In genomic region chr12:93838180-93838579, GRCh38 we compare ENCODE assay signal across 26 cellular contexts.
DNase-seq lines count a peak whose midpoint lies in the region; ATAC-seq lines count a peak whose summit lies in the region.
"Had no signal": no experiment of that assay in that cellular context is flagged by ENCODE, and none has a peak within 500 bp of the region (broad histone marks: within the 10 kb centered on the region; RNA-seq: fewer than 3 reads in every experiment).

No MANE protein-coding gene starts in this region.

- H3K27ac ChIP-seq in right cardiac atrium (ENCODE audit: low read length), result no peak overlapping the region
- H3K27ac ChIP-seq: C4-2B, coronary artery, foreskin keratinocyte, RWPE1, SK-N-MC had no signal

- no peaks in the 10 kb centered on the region for H3K36me3 ChIP-seq in HAP-1 (replicated peaks)
- H3K36me3 ChIP-seq: MG63 had no signal

- H3K4me1 ChIP-seq in right cardiac atrium (ENCODE audit: control insufficient read depth, insufficient read depth, low read length), result peaks cover 7% of the 10 kb centered on the region
- H3K4me1 ChIP-seq in HAP-1, result no peaks in the 10 kb centered on the region; the same call in 1 of the 2 replicates
- H3K4me1 ChIP-seq: foreskin keratinocyte had no signal

- intact Hi-C loops in right cardiac atrium (cut with DNase I), result no loop called here

- no peak overlapping the region for H3K4me3 ChIP-seq in right cardiac atrium (ENCODE audit: low read length)
- no peak overlapping the region for H3K4me3 ChIP-seq in HAP-1
- H3K4me3 ChIP-seq: coronary artery, K562, MG63, SK-N-MC had no signal

- no peaks in the 10 kb centered on the region for H3K9me3 ChIP-seq in right cardiac atrium (ENCODE audit: control insufficient read depth, low read length)
- no peaks in the 10 kb centered on the region for H3K9me3 ChIP-seq in HAP-1
- H3K9me3 ChIP-seq: MG63 had no signal

- WGBS in right cardiac atrium, result 74% methylated on average over 2 of the region's 2 CpGs

- H3K27me3 ChIP-seq in right cardiac atrium (ENCODE audit: control insufficient read depth, insufficient read depth) (no peaks in the 10 kb centered on the region), HAP-1 (ENCODE audit: low read depth) (no peaks in the 10 kb centered on the region)
- H3K27me3 ChIP-seq: foreskin keratinocyte, MG63 had no signal

- in situ Hi-C loops in HAP-1 (cut with MboI; ENCODE audit: low sequenced_read_pairs), result no loop called here

- ATAC-seq in right cardiac atrium, result peak; percentile 69 to 74
- ATAC-seq: activated CD4-positive, CD25-positive, alpha-beta regulatory T cell treated with anti-CD3 and anti-CD28 coated beads, Interleukin-2, amount 50 U/mL, for 24 hours; activated naive CD4-positive, alpha-beta T cell treated with anti-CD3 and anti-CD28 coated beads, Interleukin-2, amount 50 U/mL, for 72 hours; foreskin keratinocyte; K562; naive thymus-derived CD8-positive, alpha-beta T cell; stimulated activated naive B cell treated with anti-CD40 and anti-IgM and Interleukin-4, amounts not matched to agents 10 μg/mL and 1 μg/mL and 100 μg/mL, for 72 hours had no signal

- DNase-seq in LHCN-M2 (ENCODE audit: low read depth) (peak; percentile 35), NCI-H748 treated with DMSO at 0.1 percent for 48 hours (lab: John Stamatoyannopoulos, UW) (peak; percentile 44), right cardiac atrium (no peak), retina (peak; percentile 69), mucosa of gallbladder (ENCODE audit: low spot score) (no peak), HAP-1 (ENCODE audit: low spot score in 2 of 2) (no peak)
- DNase-seq in stimulated activated CD4-positive, alpha-beta T cell treated with anti-CD3 and anti-CD28 coated beads, Interleukin-2, amount 100 ng/mL, for 48 hours, result no peak
- DNase-seq: activated CD4-positive, alpha-beta T cell treated with anti-CD3 and anti-CD28 coated beads, Interleukin-2, amount 50 U/mL, for 48 hours; activated CD8-positive, alpha-beta memory T cell treated with anti-CD3 and anti-CD28 coated beads, Interleukin-2, amount 50 U/mL, for 48 hours; DMS79; foreskin keratinocyte; GF-D8; H7; left cardiac atrium; MG63; naive thymus-derived CD8-positive, alpha-beta T cell; NCI-H1436 treated with DMSO at 0.1 percent for 48 hours; NCI-H526 treated with DMSO at 0.1 percent for 48 hours; stimulated activated naive B cell treated with anti-CD40 and anti-IgM and Interleukin-4, amounts not matched to agents 10 μg/mL and 1 μg/mL and 100 μg/mL, for 72 hours had no signal

Comparison
In these comparisons a context has a peak if more than half of its experiments do, and no peak if none do; other contexts are left out.
1. DNase-seq: peak in LHCN-M2 (single experiment), NCI-H748 treated with DMSO at 0.1 percent for 48 hours (single experiment) and retina (single experiment); none in right cardiac atrium (0 of 3), stimulated activated CD4-positive, alpha-beta T cell treated with anti-CD3 and anti-CD28 coated beads, Interleukin-2, amount 100 ng/mL, for 48 hours (0 of 2), mucosa of gallbladder (single experiment) and HAP-1 (0 of 2).